19 cellular contexts compared by ENCODE assay signal in the genomic region with DNA sequence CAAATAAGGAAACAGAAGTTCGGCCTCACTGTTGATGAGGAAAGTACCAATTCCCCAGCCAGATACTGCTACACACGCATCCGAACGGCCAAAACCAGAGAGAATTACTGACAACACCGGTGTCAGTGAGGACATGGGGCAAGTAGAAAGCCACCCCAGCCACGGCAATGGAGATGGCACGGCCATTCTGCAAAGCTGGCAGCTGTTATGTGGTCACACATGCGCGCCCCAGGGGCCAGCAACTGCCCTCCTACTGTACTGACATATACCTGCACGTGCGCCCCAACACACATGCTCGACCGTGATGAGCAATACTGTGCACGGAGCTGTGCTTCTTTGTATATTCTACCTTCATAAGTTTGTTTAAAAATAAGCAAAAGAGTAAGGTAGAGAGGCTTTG.
A peak's percentile ranks its signal among the peaks of the same experiment; 100 is the strongest.
DNase-seq lines count a peak whose midpoint lies in the region; ATAC-seq and TF ChIP-seq lines count a peak whose summit lies in the region.
"Had no signal": no experiment of that assay in that cellular context is flagged by ENCODE, and none has a peak within 500 bp of the region (broad histone marks: within the 10 kb centered on the region; RNA-seq: fewer than 3 reads in every experiment).

No MANE protein-coding gene starts in this region.

- no peaks in the 10 kb centered on the region for H3K36me3 ChIP-seq in upper lobe of right lung

- no peak for ATAC-seq in upper lobe of right lung
- ATAC-seq: CD8-positive, alpha-beta T cell; GM12878; HCT116 had no signal

- peaks cover 3% of the 10 kb centered on the region for H3K4me1 ChIP-seq in upper lobe of right lung
- H3K4me1 ChIP-seq: Caco-2 had no signal

- H3K27me3 ChIP-seq in upper lobe of right lung: no peaks in the 10 kb centered on the region
- H3K27me3 ChIP-seq: BLaER1 had no signal

- H3K9me3 ChIP-seq in upper lobe of right lung: peaks cover 10% of the 10 kb centered on the region

- intact Hi-C loops in upper lobe of right lung (cut with DNase I): no loop called here
- intact Hi-C loops in cardiac septum (cut with DNase I): no loop called here

- H3K27ac ChIP-seq in upper lobe of right lung: no peak overlapping the region
- H3K27ac ChIP-seq: 22Rv1, C4-2B had no signal

- peak; percentile 36 for DNase-seq in activated effector memory CD4-positive, alpha-beta T cell treated with anti-CD3 and anti-CD28 coated beads, Interleukin-2, amount 50 U/mL, for 16 hours
- DNase-seq in activated effector memory CD4-positive, alpha-beta T cell treated with Interleukin-2 at 50 U/mL for 16 hours: no peak
- DNase-seq in mesenteric fat pad (ENCODE audit: low spot score) (peak; percentile 55), upper lobe of right lung (peak; percentile 46), cardiac septum (ENCODE audit: low spot score) (no peak), NCI-H2171 treated with DMSO at 0.1 percent for 48 hours (lab: John Stamatoyannopoulos, UW) (no peak)
- DNase-seq: Caco-2; CD4-positive, CD25-positive, alpha-beta regulatory T cell; CD8-positive, alpha-beta T cell; DMS153; DND-41; GDM1; H9 had no signal

- H3K4me3 ChIP-seq in upper lobe of right lung: no peak overlapping the region
- H3K4me3 ChIP-seq: BLaER1, GM12878, GM23338 had no signal

- TF ChIP-seq CTCF in upper lobe of right lung (IDR thresholded peaks at IDR 0.05): no peak

Comparison
In these comparisons a context has a peak if more than half of its experiments do, and no peak if none do; other contexts are left out.
1. DNase-seq: peak in activated effector memory CD4-positive, alpha-beta T cell treated with anti-CD3 and anti-CD28 coated beads, Interleukin-2, amount 50 U/mL, for 16 hours (single experiment), mesenteric fat pad (single experiment) and upper lobe of right lung (single experiment); none in activated effector memory CD4-positive, alpha-beta T cell treated with Interleukin-2 at 50 U/mL for 16 hours (single experiment), cardiac septum (single experiment) and NCI-H2171 treated with DMSO at 0.1 percent for 48 hours (single experiment).